32 cellular contexts compared by ENCODE assay signal in genomic region chr5:75306746-75307145, GRCh38.
"Had no signal": no experiment of that assay in that cellular context is flagged by ENCODE, and none has a peak within 500 bp of the region (broad histone marks: within the 10 kb centered on the region; RNA-seq: fewer than 3 reads in every experiment).

No MANE protein-coding gene starts in this region.

- H3K4me2 ChIP-seq: hepatocyte, smooth muscle cell had no signal

- H3K79me2 ChIP-seq: hepatocyte had no signal

- H3K27me3 ChIP-seq: ascending aorta, gastroesophageal sphincter, hepatocyte, ovary, thyroid gland had no signal

- ATAC-seq: activated CD4-positive, alpha-beta T cell treated with anti-CD3 and anti-CD28 coated beads for 36 hours; activated CD8-positive, alpha-beta memory T cell treated with anti-CD3 and anti-CD28 coated beads, Interleukin-2, amount 10 ng/mL, durations not matched to agents 7 days and 5 days; activated CD8-positive, alpha-beta T cell treated with anti-CD3 and anti-CD28 coated beads, Interleukin-2, amount 10 ng/mL, durations not matched to agents 7 days and 5 days; effector memory CD8-positive, alpha-beta T cell; gastroesophageal sphincter; left colon; naive thymus-derived CD4-positive, alpha-beta T cell; sciatic nerve; stimulated activated memory B cell treated with anti-CD40 and anti-IgM and Interleukin-4, amounts not matched to agents 10 μg/mL and 1 μg/mL and 100 μg/mL, for 72 hours; stimulated activated naive CD8-positive, alpha-beta T cell treated with anti-CD3 and anti-CD28 coated beads, Interleukin-15, amount 100 ng/mL, for 72 hours; upper lobe of right lung had no signal

- H3K4me3 ChIP-seq: ascending aorta, gastroesophageal sphincter, hepatocyte, ovary, smooth muscle cell, thyroid gland, upper lobe of right lung had no signal

- H3K27ac ChIP-seq: ascending aorta, gastroesophageal sphincter, hepatocyte, ovary, thyroid gland, upper lobe of right lung had no signal

- H3K9me3 Mint-ChIP-seq: activated B cell treated with CpG ODN at 0.5 μM for 24 hours; activated naive CD4-positive, alpha-beta T cell treated with anti-CD3 and anti-CD28 coated beads, Interleukin-2, amount 50 U/mL, for 24 hours; activated T-helper 2 cell treated with anti-CD3 and anti-CD28 coated beads, Interferon-gamma antibody, Interleukin-2, Interleukin-4, amounts not matched to agents 10 μg/mL and 5 μg/mL and 100 μg/mL, durations not matched to agents 14 hours and 24 hours and 36 hours; brain; effector memory CD8-positive, alpha-beta T cell; mesothelial cell of epicardium; naive thymus-derived CD4-positive, alpha-beta T cell; stimulated activated memory B cell treated with anti-CD40 and anti-IgM and Interleukin-4, amounts not matched to agents 10 μg/mL and 1 μg/mL and 100 μg/mL, for 72 hours; stimulated activated naive CD8-positive, alpha-beta T cell treated with anti-CD3 and anti-CD28 coated beads, Interleukin-15, amount 100 ng/mL, for 72 hours; T-helper 2 cell treated with Interferon-gamma antibody and Interleukin-4, amounts not matched to agents 5 μg/mL and 100 μg/mL, for 36 hours had no signal

- H3K4me1 ChIP-seq: ascending aorta, gastroesophageal sphincter, thyroid gland, upper lobe of right lung had no signal

- H3K9me3 ChIP-seq: ascending aorta, gastroesophageal sphincter, ovary, thyroid gland, upper lobe of right lung had no signal

- DNase-seq: activated B cell treated with CpG ODN at 0.5 μM for 24 hours; activated CD4-positive, alpha-beta T cell treated with anti-CD3 and anti-CD28 coated beads for 36 hours; activated CD8-positive, alpha-beta memory T cell treated with anti-CD3 and anti-CD28 coated beads, Interleukin-2, amount 10 ng/mL, durations not matched to agents 7 days and 5 days; activated CD8-positive, alpha-beta T cell treated with anti-CD3 and anti-CD28 coated beads, Interleukin-2, amount 10 ng/mL, durations not matched to agents 7 days and 5 days; activated T-cell treated with anti-CD3 and anti-CD28 coated beads, Interleukin-2, amount 50 U/mL, for 48 hours; cortex of kidney; effector memory CD8-positive, alpha-beta T cell; erythroblast; kidney; left colon; naive thymus-derived CD4-positive, alpha-beta T cell; ovary; retina; stimulated activated CD4-positive, alpha-beta T cell treated with anti-CD3 and anti-CD28 coated beads, Interleukin-1b, Interleukin-23, amount 100 ng/mL, for 48 hours; stimulated activated CD4-positive, alpha-beta T cell treated with anti-CD3 and anti-CD28 coated beads, Interleukin-4, amount 100 ng/mL, for 4 hours; stimulated activated CD8-positive, alpha-beta memory T cell treated with anti-CD3 and anti-CD28 coated beads, Interleukin-4, amount 100 ng/mL, for 48 hours; stimulated activated naive CD8-positive, alpha-beta T cell treated with anti-CD3 and anti-CD28 coated beads, Interleukin-15, amount 100 ng/mL, for 72 hours; T-helper 1 cell; thyroid gland; upper lobe of right lung had no signal

- H3K36me3 ChIP-seq: ascending aorta, gastroesophageal sphincter, ovary, thyroid gland, upper lobe of right lung had no signal

- H2AFZ ChIP-seq: hepatocyte had no signal

- H3K27ac Mint-ChIP-seq: activated B cell treated with CpG ODN at 0.5 μM for 24 hours; activated CD4-positive, alpha-beta T cell treated with anti-CD3 and anti-CD28 coated beads for 36 hours; activated CD8-positive, alpha-beta memory T cell treated with anti-CD3 and anti-CD28 coated beads, Interleukin-2, amount 10 ng/mL, durations not matched to agents 7 days and 5 days; activated CD8-positive, alpha-beta T cell treated with anti-CD3 and anti-CD28 coated beads, Interleukin-2, amount 10 ng/mL, durations not matched to agents 7 days and 5 days; activated naive CD4-positive, alpha-beta T cell treated with anti-CD3 and anti-CD28 coated beads, Interleukin-2, amount 50 U/mL, for 24 hours; activated T-helper 2 cell treated with anti-CD3 and anti-CD28 coated beads, Interferon-gamma antibody, Interleukin-2, Interleukin-4, amounts not matched to agents 10 μg/mL and 5 μg/mL and 100 μg/mL, durations not matched to agents 14 hours and 24 hours and 36 hours; brain; effector memory CD8-positive, alpha-beta T cell; mesothelial cell of epicardium; naive thymus-derived CD4-positive, alpha-beta T cell; progenitor cell of endocrine pancreas; stimulated activated memory B cell treated with anti-CD40 and anti-IgM and Interleukin-4, amounts not matched to agents 10 μg/mL and 1 μg/mL and 100 μg/mL, for 72 hours; stimulated activated naive CD8-positive, alpha-beta T cell treated with anti-CD3 and anti-CD28 coated beads, Interleukin-15, amount 100 ng/mL, for 72 hours; T-helper 2 cell treated with Interferon-gamma antibody and Interleukin-4, amounts not matched to agents 5 μg/mL and 100 μg/mL, for 36 hours had no signal

- H3K27me3 Mint-ChIP-seq: activated naive CD4-positive, alpha-beta T cell treated with anti-CD3 and anti-CD28 coated beads, Interleukin-2, amount 50 U/mL, for 24 hours; stimulated activated memory B cell treated with anti-CD40 and anti-IgM and Interleukin-4, amounts not matched to agents 10 μg/mL and 1 μg/mL and 100 μg/mL, for 72 hours; stimulated activated naive CD8-positive, alpha-beta T cell treated with anti-CD3 and anti-CD28 coated beads, Interleukin-15, amount 100 ng/mL, for 72 hours had no signal

- H3K4me3 Mint-ChIP-seq: activated B cell treated with CpG ODN at 0.5 μM for 24 hours; activated CD4-positive, alpha-beta T cell treated with anti-CD3 and anti-CD28 coated beads for 36 hours; activated CD8-positive, alpha-beta memory T cell treated with anti-CD3 and anti-CD28 coated beads, Interleukin-2, amount 10 ng/mL, durations not matched to agents 7 days and 5 days; activated CD8-positive, alpha-beta T cell treated with anti-CD3 and anti-CD28 coated beads, Interleukin-2, amount 10 ng/mL, durations not matched to agents 7 days and 5 days; activated naive CD4-positive, alpha-beta T cell treated with anti-CD3 and anti-CD28 coated beads, Interleukin-2, amount 50 U/mL, for 24 hours; brain; effector memory CD8-positive, alpha-beta T cell; mesothelial cell of epicardium; naive thymus-derived CD4-positive, alpha-beta T cell; stimulated activated memory B cell treated with anti-CD40 and anti-IgM and Interleukin-4, amounts not matched to agents 10 μg/mL and 1 μg/mL and 100 μg/mL, for 72 hours; stimulated activated naive CD8-positive, alpha-beta T cell treated with anti-CD3 and anti-CD28 coated beads, Interleukin-15, amount 100 ng/mL, for 72 hours; T-helper 2 cell treated with Interferon-gamma antibody and Interleukin-4, amounts not matched to agents 5 μg/mL and 100 μg/mL, for 36 hours had no signal

- H3K4me1 Mint-ChIP-seq: activated B cell treated with CpG ODN at 0.5 μM for 24 hours; activated CD4-positive, alpha-beta T cell treated with anti-CD3 and anti-CD28 coated beads for 36 hours; activated CD8-positive, alpha-beta memory T cell treated with anti-CD3 and anti-CD28 coated beads, Interleukin-2, amount 10 ng/mL, durations not matched to agents 7 days and 5 days; activated naive CD4-positive, alpha-beta T cell treated with anti-CD3 and anti-CD28 coated beads, Interleukin-2, amount 50 U/mL, for 24 hours; brain; mesothelial cell of epicardium; naive thymus-derived CD4-positive, alpha-beta T cell; stimulated activated memory B cell treated with anti-CD40 and anti-IgM and Interleukin-4, amounts not matched to agents 10 μg/mL and 1 μg/mL and 100 μg/mL, for 72 hours; stimulated activated naive CD8-positive, alpha-beta T cell treated with anti-CD3 and anti-CD28 coated beads, Interleukin-15, amount 100 ng/mL, for 72 hours had no signal

- H3K36me3 Mint-ChIP-seq: activated CD8-positive, alpha-beta memory T cell treated with anti-CD3 and anti-CD28 coated beads, Interleukin-2, amount 10 ng/mL, durations not matched to agents 7 days and 5 days; activated naive CD4-positive, alpha-beta T cell treated with anti-CD3 and anti-CD28 coated beads, Interleukin-2, amount 50 U/mL, for 24 hours; brain; mesothelial cell of epicardium; naive thymus-derived CD4-positive, alpha-beta T cell; stimulated activated memory B cell treated with anti-CD40 and anti-IgM and Interleukin-4, amounts not matched to agents 10 μg/mL and 1 μg/mL and 100 μg/mL, for 72 hours had no signal
